ENCODE assay signal across 20 cellular contexts in genomic region chr11:20913113-20913512, GRCh38.
DNase-seq lines count a peak whose midpoint lies in the region; ATAC-seq and TF ChIP-seq lines count a peak whose summit lies in the region.
"Had no signal": no experiment of that assay in that cellular context is flagged by ENCODE, and none has a peak within 500 bp of the region (broad histone marks: within the 10 kb centered on the region; RNA-seq: fewer than 3 reads in every experiment).

No MANE protein-coding gene starts in this region.

- H3K4me3 Mint-ChIP-seq in WTC11, result peak overlapping the region; percentile 46
- no peak overlapping the region for H3K4me3 Mint-ChIP-seq in neural progenitor cell
- H3K4me3 Mint-ChIP-seq: B cell; CD4-positive, CD25-positive, alpha-beta regulatory T cell; T-helper 17 cell had no signal

- peaks cover 12% of the 10 kb centered on the region for H3K27me3 Mint-ChIP-seq in WTC11 (ENCODE audit: low read depth)
- peaks cover 4% of the 10 kb centered on the region for H3K27me3 Mint-ChIP-seq in neural progenitor cell (ENCODE audit: insufficient read depth, low read depth)
- H3K27me3 Mint-ChIP-seq: B cell; CD4-positive, CD25-positive, alpha-beta regulatory T cell; T-helper 17 cell had no signal

- no peak overlapping the region for H3K4me2 ChIP-seq in neural progenitor cell

- no peaks in the 10 kb centered on the region for H3K9me3 ChIP-seq in neural progenitor cell (ENCODE audit: low read depth)
- H3K9me3 ChIP-seq in psoas muscle, result no peaks in the 10 kb centered on the region

- H3K9ac ChIP-seq in neural progenitor cell, result no peak overlapping the region

- no peaks in the 10 kb centered on the region for H4K20me1 ChIP-seq in neural progenitor cell (ENCODE audit: low read depth)

- H3K4me1 ChIP-seq in neural progenitor cell, result peaks cover 10% of the 10 kb centered on the region
- no peaks in the 10 kb centered on the region for H3K4me1 ChIP-seq in psoas muscle

- peak overlapping the region; percentile 64 for H2AFZ ChIP-seq in neural progenitor cell (replicated peaks)

- H3K9me3 Mint-ChIP-seq in WTC11, result peaks cover 6% of the 10 kb centered on the region
- H3K9me3 Mint-ChIP-seq in neural progenitor cell, result no peaks in the 10 kb centered on the region

- ATAC-seq in WTC11 (peak; percentile 27; the same call in 1 of the 2 replicates), left cardiac atrium (no peak), psoas muscle (no peak), GM18873 (IDR thresholded peaks at IDR 0.05; ENCODE audit: low FRiP score, unreplicated experiment) (no peak)
- ATAC-seq: HepG2, PC-3, T-helper 17 cell had no signal

- POLR2A ChIA-PET in WTC11 (lab: Charles Lee), result interaction anchor here (0.6 kb wide), 1 partner anchor 9 kb away, joined by 5 read pairs; no protein-coding TSS in a partner anchor

- TF ChIP-seq CTCF in WTC11 (IDR thresholded peaks at IDR 0.05) (no peak), neural progenitor cell (IDR thresholded peaks at IDR 0.05) (no peak), psoas muscle (IDR thresholded peaks at IDR 0.05) (no peak)

- no peaks in the 10 kb centered on the region for H3F3A ChIP-seq in neural progenitor cell (ENCODE audit: low read depth)

- H3K27ac Mint-ChIP-seq in WTC11 (peak overlapping the region; percentile 28), neural progenitor cell (no peak overlapping the region)
- H3K27ac Mint-ChIP-seq: B cell; CD4-positive, CD25-positive, alpha-beta regulatory T cell; T-helper 17 cell had no signal

- H3K36me3 Mint-ChIP-seq in WTC11, result peaks cover 2% of the 10 kb centered on the region
- H3K36me3 Mint-ChIP-seq in neural progenitor cell, result no peaks in the 10 kb centered on the region
- H3K36me3 Mint-ChIP-seq: CD4-positive, CD25-positive, alpha-beta regulatory T cell had no signal

- peaks cover 39% of the 10 kb centered on the region for H3K4me1 Mint-ChIP-seq in WTC11
- H3K4me1 Mint-ChIP-seq in neural progenitor cell, result peaks cover 9% of the 10 kb centered on the region
- H3K4me1 Mint-ChIP-seq: B cell; CD4-positive, CD25-positive, alpha-beta regulatory T cell; T-helper 17 cell had no signal

- H3K36me3 ChIP-seq in neural progenitor cell (no peaks in the 10 kb centered on the region), psoas muscle (ENCODE audit: insufficient read depth in 1 of 2, low read depth in 1 of 2) (no peaks in the 10 kb centered on the region)

- intact Hi-C loops in left cardiac atrium (cut with DNase I), result no loop called here
- intact Hi-C loops in psoas muscle (cut with DNase I), result no loop called here

- H3K4me3 ChIP-seq in neural progenitor cell (no peak overlapping the region), psoas muscle (no peak overlapping the region)

- WGBS in psoas muscle, 3 donors, result 20 to 29% (median 23%) methylated on average over 1 of the region's 1 CpG

- H3K27me3 ChIP-seq in neural progenitor cell (no peaks in the 10 kb centered on the region), psoas muscle (ENCODE audit: insufficient read depth in 3 of 3, low read length in 2 of 3) (no peaks in the 10 kb centered on the region)

- DNase-seq in NCI-H1092 treated with DMSO at 0.1 percent for 48 hours (lab: John Stamatoyannopoulos, UW), result peak; percentile 9
- DNase-seq in NCI-H1092 (lab: John Stamatoyannopoulos, UW), result no peak
- peak; percentile 84 for DNase-seq in NCI-H146 treated with DMSO at 0.1 percent for 48 hours (lab: John Stamatoyannopoulos, UW; ENCODE audit: unreplicated experiment)
- DNase-seq in WTC11 (ENCODE audit: low spot score), result no peak
- no peak for DNase-seq in neural progenitor cell (ENCODE audit: low spot score)
- no peak for DNase-seq in left cardiac atrium
- DNase-seq in psoas muscle, result no peak
- DNase-seq: Calu3; CD4-positive, CD25-positive, alpha-beta regulatory T cell; H7; KG1; NCI-H1694 treated with DMSO at 0.1 percent for 48 hours; NCI-H524 treated with DMSO at 0.1 percent for 48 hours; PC-3; T-helper 17 cell had no signal

- H3K27ac ChIP-seq in neural progenitor cell (no peak overlapping the region), psoas muscle (no peak overlapping the region)
- H3K27ac ChIP-seq: 22Rv1, RWPE1 had no signal

- H3K79me2 ChIP-seq in neural progenitor cell (ENCODE audit: low read depth), result no peaks in the 10 kb centered on the region

- CTCF ChIA-PET in WTC11 (lab: Charles Lee), result interaction anchor here (1.3 to 1.4 kb wide), 2 partner anchors 40 to 241 kb away, joined by 3 to 4 read pairs; no protein-coding TSS in a partner anchor

TF ChIP-seq in WTC11, 78 proteins besides CTCF, POLR2A, EP300 and RAD21:
- TF ChIP-seq ZNF532 (CRISPR knock-in tag; IDR thresholded peaks at IDR 0.05; ENCODE audit: borderline replicate concordance) (no peak), ATF3 (CRISPR knock-in tag; conservative IDR thresholded peaks at IDR 0.05) (no peak), ZNF396 (CRISPR knock-in tag; IDR thresholded peaks at IDR 0.05; ENCODE audit: borderline replicate concordance) (no peak)

Comparison
In these comparisons a context has a peak if more than half of its experiments do, and no peak if none do; other contexts are left out.
1. DNase-seq: peak in NCI-H1092 treated with DMSO at 0.1 percent for 48 hours (single experiment) and NCI-H146 treated with DMSO at 0.1 percent for 48 hours (single experiment); none in NCI-H1092 (single experiment), WTC11 (single experiment), neural progenitor cell (single experiment), left cardiac atrium (single experiment) and psoas muscle (0 of 2).